ENCODE assay signal across 26 cellular contexts in genomic region chr4:156654410-156654809, GRCh38.
DNase-seq lines count a peak whose midpoint lies in the region; ATAC-seq and TF ChIP-seq lines count a peak whose summit lies in the region.
"Had no signal": no experiment of that assay in that cellular context is flagged by ENCODE, and none has a peak within 500 bp of the region (broad histone marks: within the 10 kb centered on the region; RNA-seq: fewer than 3 reads in every experiment).

No MANE protein-coding gene starts in this region.

- ATAC-seq in HG03439 (IDR thresholded peaks at IDR 0.05; ENCODE audit: unreplicated experiment), result no peak
- ATAC-seq: activated CD8-positive, alpha-beta T cell treated with anti-CD3 and anti-CD28 coated beads for 36 hours; activated naive CD8-positive, alpha-beta T cell treated with anti-CD3 and anti-CD28 coated beads, Interleukin-2, amount 50 U/mL, for 24 hours; left lobe of liver had no signal

- no peak for TF ChIP-seq CTCF in NB4 (IDR thresholded peaks at IDR 0.05; ENCODE audit: low read depth, low read length)

- no peak for TF ChIP-seq POLR2A in NB4 (IDR thresholded peaks at IDR 0.05; ENCODE audit: extremely low read depth, insufficient read length)

- DNase-seq in H4 (ENCODE audit: low spot score) (peak; percentile 81), NB4 (ENCODE audit: low read depth) (peak; percentile 9), SKM-1 (lab: John Stamatoyannopoulos, UW; ENCODE audit: unreplicated experiment) (peak; percentile 56), iris pigment epithelial cell (ENCODE audit: low read depth) (peak; percentile 82), hypothalamus (lab: John Stamatoyannopoulos, UW) (no peak)
- DNase-seq in activated naive CD4-positive, alpha-beta T cell (lab: John Stamatoyannopoulos, UW), result no peak
- DNase-seq: activated CD4-positive, CD25-positive, alpha-beta regulatory T cell; activated CD8-positive, alpha-beta T cell treated with anti-CD3 and anti-CD28 coated beads for 36 hours; activated gamma-delta T cell; activated naive CD8-positive, alpha-beta T cell treated with anti-CD3 and anti-CD28 coated beads, Interleukin-2, amount 50 U/mL, for 24 hours; CD4-positive, CD25-positive, alpha-beta regulatory T cell; colonic mucosa; effector memory CD4-positive, alpha-beta T cell; foreskin fibroblast; GDM1; mesendoderm; NCI-H1105 treated with DMSO at 0.1 percent for 48 hours; NCI-H2081 treated with DMSO at 0.1 percent for 48 hours; NCI-H446; nucleus accumbens; SK-N-SH; T-helper 9 cell had no signal

- H3K4me3 ChIP-seq in NB4 (ENCODE audit: low read depth, low read length), result no peak overlapping the region
- H3K4me3 ChIP-seq: breast epithelium, colonic mucosa, tibial nerve had no signal

Comparison
In these comparisons a context has a peak if more than half of its experiments do, and no peak if none do; other contexts are left out.
1. DNase-seq: peak in H4 (single experiment), NB4 (single experiment), SKM-1 (single experiment) and iris pigment epithelial cell (single experiment); none in activated naive CD4-positive, alpha-beta T cell (0 of 4) and hypothalamus (0 of 51).